In genomic region chr5:17411436-17411835, GRCh38 we compare ENCODE assay signal across 1 cellular context.
TF ChIP-seq lines count a peak whose summit lies in the region.

No MANE protein-coding gene starts in this region.

TF ChIP-seq in IMR-90, 13 proteins besides CTCF, POLR2A, EP300 and RAD21:
- TF ChIP-seq CEBPB (IDR thresholded peaks at IDR 0.05; ENCODE audit: low read depth, low read length) (peak; percentile 79), NFE2L2 (IDR thresholded peaks at IDR 0.05; ENCODE audit: low read depth, low read length) (no peak)
